In the genomic region with DNA sequence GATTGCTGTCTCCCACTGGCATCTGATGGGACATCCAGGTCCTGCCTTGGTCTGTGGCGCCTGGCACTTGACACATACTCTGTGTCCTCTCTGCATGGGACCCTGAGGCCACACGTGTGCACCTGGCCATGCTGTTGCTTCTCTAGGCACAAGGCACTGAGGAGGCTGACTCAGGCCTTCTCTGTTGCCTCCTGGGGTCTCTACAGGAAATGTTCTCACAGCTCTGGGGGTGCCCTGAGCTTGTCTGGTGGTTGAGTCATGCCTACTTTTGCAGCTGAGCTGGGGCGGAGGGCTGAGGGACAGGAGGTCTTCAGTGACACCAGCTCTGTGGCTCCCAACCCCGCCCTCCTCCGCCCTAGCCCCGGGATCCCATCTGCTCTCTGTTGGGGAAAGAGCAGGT, we compare ENCODE assay signal across 24 cellular contexts.
DNase-seq lines count a peak whose midpoint lies in the region; ATAC-seq, FAIRE-seq and TF ChIP-seq lines count a peak whose summit lies in the region.
"Had no signal": no experiment of that assay in that cellular context is flagged by ENCODE, and none has a peak within 500 bp of the region (broad histone marks: within the 10 kb centered on the region; RNA-seq: fewer than 3 reads in every experiment).

No MANE protein-coding gene starts in this region.

- H3K36me3 Mint-ChIP-seq in astrocyte (ENCODE audit: low read depth, unreplicated experiment): peaks cover 2% of the 10 kb centered on the region

- H3K36me3 ChIP-seq in HEK293 (ENCODE audit: control insufficient read depth in 2 of 2, insufficient read depth in 1 of 2, low read length in 2 of 2): no peaks in the 10 kb centered on the region
- H3K36me3 ChIP-seq in astrocyte (ENCODE audit: insufficient read depth, low read length): no peaks in the 10 kb centered on the region
- H3K36me3 ChIP-seq: BE2C, HAP-1 had no signal

- no peak for TF ChIP-seq CTCF in HEK293 (tag by site-specific recombination; IDR thresholded peaks at IDR 0.05)
- no peak for TF ChIP-seq CTCF in astrocyte (IDR thresholded peaks at IDR 0.05; ENCODE audit: insufficient read depth, low read depth, low read length)

- no peak overlapping the region for H3K27ac Mint-ChIP-seq in astrocyte (ENCODE audit: unreplicated experiment)
- H3K27ac Mint-ChIP-seq: CD4-positive, alpha-beta T cell; T-helper 1 cell treated with Interleukin-12 subunit alpha and Interleukin-12 subunit beta and Interleukin-4 antibody, amounts not matched to agents 30 μg/mL and 1 μg/mL, for 36 hours had no signal

- peaks cover 9% of the 10 kb centered on the region for H3K27me3 Mint-ChIP-seq in astrocyte (ENCODE audit: low read depth, unreplicated experiment)
- H3K27me3 Mint-ChIP-seq: CD4-positive, alpha-beta T cell had no signal

- FAIRE-seq in astrocyte (lab: Jason Lieb, UNC): no peak
- FAIRE-seq: A549 had no signal

- H3K9me3 ChIP-seq in HEK293 (ENCODE audit: control insufficient read depth, insufficient read depth, low read depth, low read length): no peaks in the 10 kb centered on the region
- no peaks in the 10 kb centered on the region for H3K9me3 ChIP-seq in astrocyte (ENCODE audit: insufficient read depth, low read depth, low read length)
- H3K9me3 ChIP-seq: A549, BE2C, HAP-1 had no signal

- CTCF ChIA-PET in HEK293 (lab: Yijun Ruan, JAX): no interaction called here

- H3K27me3 ChIP-seq in astrocyte (ENCODE audit: insufficient read depth, low read length): no peaks in the 10 kb centered on the region
- H3K27me3 ChIP-seq: BE2C had no signal

- peak overlapping the region; percentile 29 for H2AFZ ChIP-seq in astrocyte (ENCODE audit: low read depth, low read length)
- H2AFZ ChIP-seq: GM23248 had no signal

- H3K27ac ChIP-seq in HEK293 (ENCODE audit: extremely low read depth, low read depth, low read length): no peak overlapping the region
- peak overlapping the region; percentile 11 for H3K27ac ChIP-seq in astrocyte (ENCODE audit: low read depth, low read length)
- H3K27ac ChIP-seq: A549, GM23248 had no signal

- no peaks in the 10 kb centered on the region for H3K79me2 ChIP-seq in astrocyte (ENCODE audit: insufficient read depth, low read length)

- POLR2A ChIA-PET in HEK293 (lab: Yijun Ruan, JAX): no interaction called here

- DNase-seq in D341Med (ENCODE audit: low spot score) (peak; percentile 0), astrocyte (ENCODE audit: low read depth) (no peak), iris pigment epithelial cell (ENCODE audit: low read depth) (peak; percentile 24), foreskin melanocyte (no peak)
- DNase-seq: BE2C; CD4-positive, alpha-beta T cell; COR-L47; DMS 273 treated with DMSO at 0.1 percent for 48 hours; DMS79 treated with DMSO at 0.1 percent for 48 hours; GM23248; Kasumi-1; NCI-H1092 treated with DMSO at 0.1 percent for 48 hours; NCI-H1436 treated with DMSO at 0.1 percent for 48 hours; NCI-H1930; NCI-H345; NCI-H526 treated with DMSO at 0.1 percent for 48 hours; Right ventricle myocardium superior had no signal

- ATAC-seq in GM19035 (IDR thresholded peaks at IDR 0.05; ENCODE audit: unreplicated experiment): no peak
- no peak for ATAC-seq in GM18867 (IDR thresholded peaks at IDR 0.05; ENCODE audit: unreplicated experiment)
- ATAC-seq in HG02981 (IDR thresholded peaks at IDR 0.05; ENCODE audit: unreplicated experiment): no peak
- ATAC-seq: A549 had no signal

- no peak overlapping the region for H3K4me3 Mint-ChIP-seq in astrocyte (ENCODE audit: unreplicated experiment)
- H3K4me3 Mint-ChIP-seq: CD4-positive, alpha-beta T cell; T-helper 1 cell treated with Interleukin-12 subunit alpha and Interleukin-12 subunit beta and Interleukin-4 antibody, amounts not matched to agents 30 μg/mL and 1 μg/mL, for 36 hours had no signal

- H3K4me1 ChIP-seq in HEK293 (ENCODE audit: control insufficient read depth, insufficient read depth, low read length): no peaks in the 10 kb centered on the region
- H3K4me1 ChIP-seq in astrocyte (ENCODE audit: insufficient read depth, low read length): peaks cover 13% of the 10 kb centered on the region
- H3K4me1 ChIP-seq: A549, BE2C, HAP-1 had no signal

- peak overlapping the region; percentile 31 for H3K9ac ChIP-seq in astrocyte (ENCODE audit: low read length)
- H3K9ac ChIP-seq: GM23248 had no signal

- H3K4me1 Mint-ChIP-seq in astrocyte (ENCODE audit: low read depth, unreplicated experiment): peaks cover 14% of the 10 kb centered on the region

- H3K4me2 ChIP-seq in astrocyte (ENCODE audit: low read length): peak overlapping the region; percentile 22
- H3K4me2 ChIP-seq: A549 had no signal

- H4K20me1 ChIP-seq in astrocyte (ENCODE audit: insufficient read depth, low read length): no peaks in the 10 kb centered on the region

- no peak overlapping the region for H3K4me3 ChIP-seq in HEK293 (ENCODE audit: low read depth, low read length)
- H3K4me3 ChIP-seq in astrocyte (ENCODE audit: insufficient read depth, low read depth, low read length): no peak overlapping the region
- H3K4me3 ChIP-seq: A549, GM23248, HAP-1 had no signal

- peaks cover 10% of the 10 kb centered on the region for H3K9me3 Mint-ChIP-seq in astrocyte (ENCODE audit: unreplicated experiment)
- H3K9me3 Mint-ChIP-seq: CD4-positive, alpha-beta T cell; T-helper 1 cell treated with Interleukin-12 subunit alpha and Interleukin-12 subunit beta and Interleukin-4 antibody, amounts not matched to agents 30 μg/mL and 1 μg/mL, for 36 hours had no signal

TF ChIP-seq in HEK293, 187 proteins besides CTCF, POLR2A, EP300 and RAD21:
- TF ChIP-seq ZIC2 (tag by site-specific recombination; IDR thresholded peaks at IDR 0.05) (peak; percentile 67), ZNF529 (tag by site-specific recombination; IDR thresholded peaks at IDR 0.05; ENCODE audit: insufficient replicate concordance) (no peak), GLIS1 (tag by site-specific recombination; IDR thresholded peaks at IDR 0.05) (peak; percentile 67)

Comparison
In these comparisons a context has a peak if more than half of its experiments do, and no peak if none do; other contexts are left out.
1. DNase-seq: peak in D341Med (single experiment) and iris pigment epithelial cell (single experiment); none in astrocyte (single experiment) and foreskin melanocyte (single experiment).